15 cellular contexts compared by ENCODE assay signal in the genomic region with DNA sequence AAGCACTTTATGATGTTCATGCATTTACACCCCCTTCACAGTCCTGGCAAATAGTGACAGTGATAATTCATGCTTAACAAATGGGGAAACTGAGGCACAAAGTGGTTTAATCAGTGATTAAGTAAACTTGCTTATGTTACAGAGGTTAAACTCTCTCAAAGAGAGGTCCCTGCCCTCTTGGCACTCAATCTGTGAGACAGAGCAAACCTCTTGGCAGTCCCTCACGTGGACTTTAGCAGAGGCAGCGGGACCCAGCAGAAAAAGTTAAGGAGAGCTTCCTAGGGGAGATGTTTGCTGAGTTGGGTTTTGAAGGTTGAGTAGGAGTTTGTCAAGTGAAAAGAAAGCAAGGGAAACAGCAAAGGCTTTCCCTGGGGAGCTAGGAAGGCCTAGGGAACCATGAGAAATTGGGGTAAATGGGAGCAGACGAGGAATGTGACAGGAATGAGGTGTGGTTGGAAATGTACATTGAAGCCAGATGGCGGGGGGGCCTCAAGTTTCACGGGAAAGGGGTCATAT. TPM values are rescaled to one million over a fixed set of nuclear protein-coding genes. Genes with fewer than 3 reads are reported as not detected.
DNase-seq lines count a peak whose midpoint lies in the region; ATAC-seq and TF ChIP-seq lines count a peak whose summit lies in the region.
"Had no signal": no experiment of that assay in that cellular context is flagged by ENCODE, and none has a peak within 500 bp of the region (broad histone marks: within the 10 kb centered on the region; RNA-seq: fewer than 3 reads in every experiment).

No MANE protein-coding gene starts in this region.

- ATAC-seq in activated CD8-positive, alpha-beta T cell treated with anti-CD3 and anti-CD28 coated beads for 36 hours = no peak
- ATAC-seq: Panc1 had no signal

- no peak overlapping the region for H3K4me3 ChIP-seq in BE2C (ENCODE audit: low read depth, low read length)
- H3K4me3 ChIP-seq: BLaER1 had no signal

- no peaks in the 10 kb centered on the region for H3K9me3 ChIP-seq in KOPT-K1 (ENCODE audit: insufficient read depth, low read length, poor library complexity, severe bottlenecking)
- no peaks in the 10 kb centered on the region for H3K9me3 ChIP-seq in BE2C
- H3K9me3 ChIP-seq: BLaER1 had no signal

- no peak for DNase-seq in activated naive CD4-positive, alpha-beta T cell treated with anti-CD3 and anti-CD28 coated beads for 36 hours
- no peak for DNase-seq in activated naive CD4-positive, alpha-beta T cell treated with anti-CD3 and anti-CD28 coated beads, Interleukin-2, amount 50 U/mL, for 16 hours
- no peak for DNase-seq in activated CD8-positive, alpha-beta T cell treated with anti-CD3 and anti-CD28 coated beads for 36 hours
- no peak for DNase-seq in neural crest cell (ENCODE audit: low read depth, low spot score)
- DNase-seq in 8988T = no peak
- DNase-seq in BE2C = no peak
- DNase-seq: H9, Karpas-422, NCI-H1105 treated with DMSO at 0.1 percent for 48 hours, NCI-H187 treated with DMSO at 0.1 percent for 48 hours, Right ventricle myocardium superior had no signal

- no peak for TF ChIP-seq CTCF in activated CD8-positive, alpha-beta T cell treated with anti-CD3 and anti-CD28 coated beads for 36 hours (IDR thresholded peaks at IDR 0.05)
- TF ChIP-seq CTCF in neural crest cell (conservative IDR thresholded peaks at IDR 0.05) (no peak), BE2C (IDR thresholded peaks at IDR 0.05; ENCODE audit: low read depth, low read length) (no peak)

- CTCF ChIA-PET in activated naive CD4-positive, alpha-beta T cell treated with anti-CD3 and anti-CD28 coated beads for 36 hours (lab: Charles Lee) = interaction anchor here (1.5 kb wide), 1 partner anchor 10 kb away, joined by 4 read pairs; no protein-coding TSS in a partner anchor
- CTCF ChIA-PET in activated CD8-positive, alpha-beta T cell treated with anti-CD3 and anti-CD28 coated beads for 36 hours (lab: Charles Lee) = interaction anchor here (1.0 kb wide), 1 partner anchor 282 kb away, joined by 3 read pairs; no protein-coding TSS in a partner anchor

- POLR2A ChIA-PET in activated CD8-positive, alpha-beta T cell treated with anti-CD3 and anti-CD28 coated beads for 36 hours (lab: Charles Lee) = interaction anchor here (0.8 to 2.1 kb wide), 4 partner anchors 10 to 210 kb away, joined by 3 to 17 read pairs (median 6); partner anchors contain the start of gene SOCS1

- intact Hi-C loops in activated naive CD4-positive, alpha-beta T cell treated with anti-CD3 and anti-CD28 coated beads for 36 hours (cut with micrococcal nuclease) = no loop called here
- intact Hi-C loops in activated CD8-positive, alpha-beta T cell treated with anti-CD3 and anti-CD28 coated beads for 36 hours (cut with micrococcal nuclease) = no loop called here

- H3K36me3 Mint-ChIP-seq in activated naive CD4-positive, alpha-beta T cell treated with anti-CD3 and anti-CD28 coated beads for 36 hours (ENCODE audit: low read depth) = peaks cover 6% of the 10 kb centered on the region
- H3K36me3 Mint-ChIP-seq in activated CD8-positive, alpha-beta T cell treated with anti-CD3 and anti-CD28 coated beads for 36 hours (ENCODE audit: low read depth) = peaks cover 13% of the 10 kb centered on the region
- H3K36me3 Mint-ChIP-seq in neural crest cell (ENCODE audit: low read depth) = no peaks in the 10 kb centered on the region

- peak overlapping the region; percentile 99 for H3K27ac ChIP-seq in KOPT-K1 (ENCODE audit: low read depth, low read length, poor library complexity, severe bottlenecking)
- H3K27ac ChIP-seq: BLaER1 had no signal

- H3K27me3 Mint-ChIP-seq in activated naive CD4-positive, alpha-beta T cell treated with anti-CD3 and anti-CD28 coated beads for 36 hours (ENCODE audit: low read depth) = no peaks in the 10 kb centered on the region
- H3K27me3 Mint-ChIP-seq in activated CD8-positive, alpha-beta T cell treated with anti-CD3 and anti-CD28 coated beads for 36 hours = no peaks in the 10 kb centered on the region
- peaks cover 6% of the 10 kb centered on the region for H3K27me3 Mint-ChIP-seq in neural crest cell (ENCODE audit: low read depth)

- H3K4me3 Mint-ChIP-seq in activated naive CD4-positive, alpha-beta T cell treated with anti-CD3 and anti-CD28 coated beads for 36 hours = no peak overlapping the region
- no peak overlapping the region for H3K4me3 Mint-ChIP-seq in activated CD8-positive, alpha-beta T cell treated with anti-CD3 and anti-CD28 coated beads for 36 hours
- H3K4me3 Mint-ChIP-seq in neural crest cell = no peak overlapping the region
- H3K4me3 Mint-ChIP-seq: H9 had no signal

- peak overlapping the region; percentile 50 for H3K27ac Mint-ChIP-seq in activated naive CD4-positive, alpha-beta T cell treated with anti-CD3 and anti-CD28 coated beads for 36 hours
- peak overlapping the region; percentile 57 for H3K27ac Mint-ChIP-seq in activated CD8-positive, alpha-beta T cell treated with anti-CD3 and anti-CD28 coated beads for 36 hours
- peak overlapping the region; percentile 46 for H3K27ac Mint-ChIP-seq in neural crest cell (ENCODE audit: unreplicated experiment)
- H3K27ac Mint-ChIP-seq: H9 had no signal

- no peaks in the 10 kb centered on the region for H3K27me3 ChIP-seq in BE2C
- H3K27me3 ChIP-seq: BLaER1 had no signal

- peaks cover 42% of the 10 kb centered on the region for H3K4me1 Mint-ChIP-seq in activated naive CD4-positive, alpha-beta T cell treated with anti-CD3 and anti-CD28 coated beads for 36 hours (ENCODE audit: low read depth)
- H3K4me1 Mint-ChIP-seq in activated CD8-positive, alpha-beta T cell treated with anti-CD3 and anti-CD28 coated beads for 36 hours (ENCODE audit: low read depth) = peaks cover 31% of the 10 kb centered on the region
- H3K4me1 Mint-ChIP-seq in neural crest cell = no peaks in the 10 kb centered on the region

- H3K9me3 Mint-ChIP-seq in activated naive CD4-positive, alpha-beta T cell treated with anti-CD3 and anti-CD28 coated beads for 36 hours = no peaks in the 10 kb centered on the region
- peaks cover 4% of the 10 kb centered on the region for H3K9me3 Mint-ChIP-seq in activated CD8-positive, alpha-beta T cell treated with anti-CD3 and anti-CD28 coated beads for 36 hours
- H3K9me3 Mint-ChIP-seq in neural crest cell = no peaks in the 10 kb centered on the region
- H3K9me3 Mint-ChIP-seq: H9 had no signal

- peaks cover 24% of the 10 kb centered on the region; the same call in 1 of the 2 replicates for H3K36me3 ChIP-seq in KOPT-K1 (ENCODE audit: insufficient read depth, low read length)
- H3K36me3 ChIP-seq in BE2C = no peaks in the 10 kb centered on the region
- H3K36me3 ChIP-seq: BLaER1 had no signal

- no peaks in the 10 kb centered on the region for H3K4me1 ChIP-seq in BE2C

RNA-seq across cellular contexts. Expression of gene SOCS1, which starts 10.7 kb away (rescaled TPM):
- 10 to 100 TPM; 45.1 to 45.6 TPM for total RNA-seq in activated naive CD4-positive, alpha-beta T cell treated with anti-CD3 and anti-CD28 coated beads for 36 hours
- total RNA-seq in activated CD8-positive, alpha-beta T cell treated with anti-CD3 and anti-CD28 coated beads for 36 hours = 10 to 100 TPM; 75.7 to 75.8 TPM
- total RNA-seq in neural crest cell = 1.6 and 1.7 TPM in 2 replicates
- polyA plus RNA-seq in BE2C (2012; ENCODE audit: insufficient read depth, insufficient read length, low read depth) = 0.83 TPM

RNA-seq across cellular contexts. Expression of gene TNP2, which starts 23.8 kb away (rescaled TPM):
- not detected for total RNA-seq in activated naive CD4-positive, alpha-beta T cell treated with anti-CD3 and anti-CD28 coated beads for 36 hours
- not detected for total RNA-seq in activated CD8-positive, alpha-beta T cell treated with anti-CD3 and anti-CD28 coated beads for 36 hours
- not detected in 2 replicates for total RNA-seq in neural crest cell
- polyA plus RNA-seq in BE2C (2012; ENCODE audit: insufficient read depth, insufficient read length, low read depth) = not detected
- total RNA-seq: H9, NCI-H460, Right ventricle myocardium superior had no signal

RNA-seq across cellular contexts. Expression of gene PRM3, which starts 28.1 kb away (rescaled TPM):
- total RNA-seq in activated naive CD4-positive, alpha-beta T cell treated with anti-CD3 and anti-CD28 coated beads for 36 hours = not detected
- not detected for total RNA-seq in activated CD8-positive, alpha-beta T cell treated with anti-CD3 and anti-CD28 coated beads for 36 hours
- total RNA-seq in neural crest cell = not detected in 2 replicates
- polyA plus RNA-seq in BE2C (2012; ENCODE audit: insufficient read depth, insufficient read length, low read depth) = not detected
- total RNA-seq: H9, NCI-H460, Right ventricle myocardium superior had no signal

RNA-seq across cellular contexts. Expression of gene PRM2, which starts 31.0 kb away (rescaled TPM):
- total RNA-seq in activated naive CD4-positive, alpha-beta T cell treated with anti-CD3 and anti-CD28 coated beads for 36 hours = not detected
- not detected for total RNA-seq in activated CD8-positive, alpha-beta T cell treated with anti-CD3 and anti-CD28 coated beads for 36 hours
- total RNA-seq in neural crest cell = not detected in 2 replicates
- not detected for polyA plus RNA-seq in BE2C (2012; ENCODE audit: insufficient read depth, insufficient read length, low read depth)
- total RNA-seq: H9, NCI-H460, Right ventricle myocardium superior had no signal

RNA-seq across cellular contexts. Expression of gene PRM1, which starts 35.9 kb away (rescaled TPM):
- not detected for total RNA-seq in activated naive CD4-positive, alpha-beta T cell treated with anti-CD3 and anti-CD28 coated beads for 36 hours
- total RNA-seq in activated CD8-positive, alpha-beta T cell treated with anti-CD3 and anti-CD28 coated beads for 36 hours = not detected
- not detected in 2 replicates for total RNA-seq in neural crest cell
- not detected for polyA plus RNA-seq in BE2C (2012; ENCODE audit: insufficient read depth, insufficient read length, low read depth)
- total RNA-seq: H9, NCI-H460, Right ventricle myocardium superior had no signal

Comparison
In these comparisons a context has a peak if more than half of its experiments do, and no peak if none do; other contexts are left out.
1. RNA of gene SOCS1, which starts 10.7 kb away (total RNA-seq): 75.7 to 75.8 TPM in activated CD8-positive, alpha-beta T cell treated with anti-CD3 and anti-CD28 coated beads for 36 hours and 45.1 to 45.6 TPM in activated naive CD4-positive, alpha-beta T cell treated with anti-CD3 and anti-CD28 coated beads for 36 hours; 1.6 to 1.7 TPM in neural crest cell; every median in the first group is over 10 times any median in the second.
2. Peak in every context shown above with its lines, with median percentiles within 50 percentile points of each other: H3K27ac Mint-ChIP-seq.